ENCODE assay signal across 7 cellular contexts in genomic region chr10:34797155-34797554, GRCh38. TPM values are rescaled to one million over a fixed set of nuclear protein-coding genes. Genes with fewer than 3 reads are reported as not detected.
"Had no signal": no experiment of that assay in that cellular context is flagged by ENCODE, and none has a peak within 500 bp of the region (broad histone marks: within the 10 kb centered on the region; RNA-seq: fewer than 3 reads in every experiment).

No MANE protein-coding gene starts in this region.

- H3K4me3 Mint-ChIP-seq: IgD-negative memory B cell had no signal

- DNase-seq: GM23248, GOT3, H7, KBM-7 had no signal

- H3K27ac ChIP-seq: GM23248 had no signal

- H2AFZ ChIP-seq: GM23248 had no signal

- H3K9ac ChIP-seq: GM23248 had no signal

- H3K36me3 Mint-ChIP-seq: IgD-negative memory B cell had no signal

- ATAC-seq: HCT116 had no signal

- H3K9me3 ChIP-seq: HAP-1 had no signal

- H3K36me3 ChIP-seq: HAP-1 had no signal

- H3K4me3 ChIP-seq: GM23248, HAP-1 had no signal

- H3K27ac Mint-ChIP-seq: IgD-negative memory B cell had no signal

RNA-seq across cellular contexts. Expression of gene PARD3, which starts 17.9 kb away (rescaled TPM):
- polyA plus RNA-seq: IgD-negative memory B cell had no signal
